In the genomic region with DNA sequence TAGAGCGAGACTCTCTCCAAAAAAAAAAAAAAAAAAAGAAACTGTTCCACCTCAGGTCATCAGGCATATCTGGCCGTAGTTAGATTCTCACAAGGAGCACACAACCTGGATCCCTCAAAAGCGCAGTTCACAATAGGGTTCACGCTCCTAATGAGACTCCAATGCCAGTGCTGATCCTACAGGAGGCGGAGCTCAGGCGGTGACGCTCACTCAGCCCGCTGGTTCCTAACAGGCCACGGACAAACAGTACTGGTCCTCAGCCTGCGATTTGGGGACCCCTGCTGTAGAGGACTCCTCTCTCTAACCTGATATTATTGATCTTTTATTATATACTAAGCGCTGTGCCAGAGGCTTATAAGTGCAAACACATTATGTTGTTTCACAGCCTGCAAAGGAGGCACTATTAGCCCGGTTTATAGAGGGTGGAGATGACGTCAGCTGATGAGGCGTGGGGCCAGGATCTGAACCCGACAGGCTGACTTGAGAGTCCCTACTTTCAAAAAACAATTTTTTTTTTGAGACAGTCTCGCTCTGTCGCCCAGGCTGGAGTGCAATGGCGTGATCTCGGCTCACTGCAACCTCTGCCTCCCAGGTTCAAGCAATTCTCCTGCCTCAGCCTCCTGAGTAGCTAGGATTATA, we compare ENCODE assay signal across 20 cellular contexts. TPM values are rescaled to one million over a fixed set of nuclear protein-coding genes. Genes with fewer than 3 reads are reported as not detected.
DNase-seq lines count a peak whose midpoint lies in the region; ATAC-seq, FAIRE-seq and TF ChIP-seq lines count a peak whose summit lies in the region.
"Had no signal": no experiment of that assay in that cellular context is flagged by ENCODE, and none has a peak within 500 bp of the region (broad histone marks: within the 10 kb centered on the region; RNA-seq: fewer than 3 reads in every experiment).

No MANE protein-coding gene starts in this region.

- H3K9me2 ChIP-seq in OCI-LY7 (ENCODE audit: insufficient read depth, low read length) = no peaks in the 10 kb centered on the region

- H3K4me3 ChIP-seq in right atrium auricular region (no peak overlapping the region), heart right ventricle (no peak overlapping the region), endothelial cell of umbilical vein (replicated peaks in 1 of 3; ENCODE audit: insufficient read depth in 1 of 3, low read depth in 1 of 3, low read length in 3 of 3) (no peak overlapping the region), transverse colon (no peak overlapping the region), OCI-LY7 (ENCODE audit: low read depth, low read length, poor library complexity, severe bottlenecking) (no peak overlapping the region)
- H3K4me3 ChIP-seq: cardiac muscle cell, dorsolateral prefrontal cortex, gastroesophageal sphincter, neural progenitor cell had no signal

- TF ChIP-seq POLR2A in endothelial cell of umbilical vein (IDR thresholded peaks at IDR 0.05; ENCODE audit: low read depth, low read length) (no peak), transverse colon (IDR thresholded peaks at IDR 0.05) (no peak)

- H3K36me3 ChIP-seq in right atrium auricular region (no peaks in the 10 kb centered on the region), heart right ventricle (no peaks in the 10 kb centered on the region), endothelial cell of umbilical vein (ENCODE audit: control insufficient read depth in 2 of 2, extremely low read depth in 1 of 2, insufficient read depth in 2 of 2, low read length in 2 of 2) (no peaks in the 10 kb centered on the region), transverse colon (no peaks in the 10 kb centered on the region), OCI-LY7 (ENCODE audit: insufficient read depth, low read length) (no peaks in the 10 kb centered on the region)
- H3K36me3 ChIP-seq: cardiac muscle cell, gastroesophageal sphincter, neural progenitor cell had no signal

- H3K9me3 ChIP-seq in right atrium auricular region (no peaks in the 10 kb centered on the region), heart right ventricle (no peaks in the 10 kb centered on the region), endothelial cell of umbilical vein (replicated peaks; ENCODE audit: control insufficient read depth, insufficient read depth, low read length) (no peaks in the 10 kb centered on the region), transverse colon (no peaks in the 10 kb centered on the region), OCI-LY7 (ENCODE audit: low read length) (no peaks in the 10 kb centered on the region)
- H3K9me3 ChIP-seq: gastroesophageal sphincter had no signal

- no peak for TF ChIP-seq EP300 in transverse colon (IDR thresholded peaks at IDR 0.05; ENCODE audit: low read depth)

- H3K9me1 ChIP-seq in endothelial cell of umbilical vein (replicated peaks; ENCODE audit: control insufficient read depth, extremely low read depth, insufficient read depth, low read length) = no peaks in the 10 kb centered on the region

- ATAC-seq in heart right ventricle = no peak
- ATAC-seq: gastroesophageal sphincter; stimulated activated naive B cell treated with anti-CD40 and anti-IgM and Interleukin-4, amounts not matched to agents 10 μg/mL and 1 μg/mL and 100 μg/mL, for 72 hours had no signal

- POLR2A ChIA-PET in endothelial cell of umbilical vein (lab: Charles Lee) = interaction anchor here (0.8 kb wide), 1 partner anchor 15 kb away, joined by 3 read pairs; a partner anchor contains a TSS
- POLR2A ChIA-PET in OCI-LY7 (lab: Charles Lee) = no interaction called here

- H3K4me1 ChIP-seq in right atrium auricular region = peaks cover 0 to 16% of the 10 kb centered on the region in 2 donors
- H3K4me1 ChIP-seq in heart right ventricle = peaks cover 0 to 27% (median 6%) of the 10 kb centered on the region in 9 donors
- H3K4me1 ChIP-seq in endothelial cell of umbilical vein (ENCODE audit: control insufficient read depth, extremely low read depth, insufficient read depth, low read length) = peaks cover 6% of the 10 kb centered on the region
- peaks cover 0 to 28% (median 8%) of the 10 kb centered on the region in 4 donors for H3K4me1 ChIP-seq in transverse colon
- peaks cover 17% of the 10 kb centered on the region for H3K4me1 ChIP-seq in OCI-LY7 (ENCODE audit: insufficient read depth, low read length, poor library complexity, severe bottlenecking)
- H3K4me1 ChIP-seq: neural progenitor cell had no signal

- H3K9ac ChIP-seq in endothelial cell of umbilical vein (replicated peaks; ENCODE audit: extremely low read depth, insufficient read depth, low read length) = no peak overlapping the region
- H3K9ac ChIP-seq: neural progenitor cell had no signal

- no peak for TF ChIP-seq CTCF in right atrium auricular region (IDR thresholded peaks at IDR 0.05)
- TF ChIP-seq CTCF in heart right ventricle (IDR thresholded peaks at IDR 0.05) = no peak
- no peak for TF ChIP-seq CTCF in endothelial cell of umbilical vein (IDR thresholded peaks at IDR 0.05; ENCODE audit: extremely low read depth in 1 of 2, insufficient read depth in 1 of 2, low read depth in 1 of 2, low read length in 2 of 2)
- TF ChIP-seq CTCF in transverse colon (IDR thresholded peaks at IDR 0.05) = no peak
- no peak for TF ChIP-seq CTCF in OCI-LY7 (conservative IDR thresholded peaks at IDR 0.05; ENCODE audit: low read length)

- H4K20me1 ChIP-seq in endothelial cell of umbilical vein (replicated peaks; ENCODE audit: control insufficient read depth, extremely low read depth, insufficient read depth, low read length) = no peaks in the 10 kb centered on the region
- H4K20me1 ChIP-seq in OCI-LY7 (ENCODE audit: insufficient read depth, low read length) = no peaks in the 10 kb centered on the region

- H3K79me2 ChIP-seq in endothelial cell of umbilical vein (ENCODE audit: control insufficient read depth, insufficient read depth, low read length) (no peaks in the 10 kb centered on the region), OCI-LY7 (ENCODE audit: insufficient read depth, low read depth, low read length) (no peaks in the 10 kb centered on the region)

- peak; percentile 78 for DNase-seq in right atrium auricular region (ENCODE audit: low spot score)
- no peak for DNase-seq in heart right ventricle
- peak; percentile 51 for DNase-seq in NCI-H1092 (lab: John Stamatoyannopoulos, UW)
- no peak for DNase-seq in endothelial cell of umbilical vein (ENCODE audit: low read depth, low spot score)
- DNase-seq in transverse colon = peak; percentile 62
- DNase-seq in GF-D8 (lab: John Stamatoyannopoulos, UW) = no peak
- DNase-seq in OCI-LY7 (ENCODE audit: low spot score) = no peak
- no peak for DNase-seq in GOT3 (lab: John Stamatoyannopoulos, UW)
- DNase-seq: activated CD4-positive, alpha-beta T cell treated with anti-CD3 and anti-CD28 coated beads, Interleukin-2, amount 50 U/mL, for 48 hours; activated gamma-delta T cell treated with Interleukin-2 at 50 U/mL for 16 hours; CD8-positive, alpha-beta memory T cell; midbrain; NCI-H1694; NCI-H524; stimulated activated naive B cell treated with anti-CD40 and anti-IgM and Interleukin-4, amounts not matched to agents 10 μg/mL and 1 μg/mL and 100 μg/mL, for 72 hours; T-helper 2 cell had no signal

- H3K27ac ChIP-seq in right atrium auricular region (no peak overlapping the region), heart right ventricle (no peak overlapping the region), endothelial cell of umbilical vein (ENCODE audit: insufficient read depth, low read depth, low read length) (no peak overlapping the region), transverse colon (no peak overlapping the region), OCI-LY7 (ENCODE audit: low read depth, low read length, poor library complexity, severe bottlenecking) (no peak overlapping the region)
- H3K27ac ChIP-seq: cardiac muscle cell, gastroesophageal sphincter, neural progenitor cell had no signal

- intact Hi-C loops in heart right ventricle (cut with DNase I) = no loop called here
- intact Hi-C loops in endothelial cell of umbilical vein (cut with micrococcal nuclease) = no loop called here
- intact Hi-C loops in transverse colon (cut with DNase I; ENCODE audit: low total_unique reads) = no loop called here
- intact Hi-C loops in OCI-LY7 (cut with micrococcal nuclease; ENCODE audit: unreplicated experiment) = no loop called here

- peak overlapping the region; percentile 23 for H2AFZ ChIP-seq in endothelial cell of umbilical vein (ENCODE audit: low read depth, low read length)
- H2AFZ ChIP-seq in OCI-LY7 (ENCODE audit: low read length) = no peak overlapping the region
- H2AFZ ChIP-seq: neural progenitor cell had no signal

- no peak for FAIRE-seq in endothelial cell of umbilical vein (lab: Jason Lieb, UNC)

- WGBS in heart right ventricle, 2 donors = 70 to 72% methylated on average over 19 of the region's 19 CpGs
- WGBS in transverse colon (ENCODE audit: low coverage in 1 of 2), 2 donors = 35 to 50% methylated on average over 6 to 19 of the region's 19 CpGs

- H3K27me3 ChIP-seq in right atrium auricular region (no peaks in the 10 kb centered on the region), heart right ventricle (no peaks in the 10 kb centered on the region), endothelial cell of umbilical vein (ENCODE audit: control insufficient read depth in 2 of 2, insufficient read depth in 2 of 2, low read length in 2 of 2) (no peaks in the 10 kb centered on the region), transverse colon (no peaks in the 10 kb centered on the region)
- H3K27me3 ChIP-seq: cardiac muscle cell, dorsolateral prefrontal cortex, gastroesophageal sphincter had no signal

- in situ Hi-C loops in transverse colon (cut with MboI; ENCODE audit: low pct_ligation_motif_present in 1 of 4, low pct_unique_long_range_greater_than_20kb in 1 of 4, low sequenced_read_pairs in 3 of 4) = no loop called here

- CTCF ChIA-PET in endothelial cell of umbilical vein (lab: Charles Lee) = interaction anchor here (1.6 kb wide), 1 partner anchor 83 kb away, joined by 7 read pairs; no protein-coding TSS in a partner anchor
- CTCF ChIA-PET in OCI-LY7 (lab: Charles Lee; ENCODE audit: unreplicated experiment) = no interaction called here

- no TSS peak for BruUV-seq in endothelial cell of umbilical vein (replicated peaks; lab: Mats Ljungman, UMichigan)
- no TSS peak for BruUV-seq in OCI-LY7 (replicated peaks; lab: Mats Ljungman, UMichigan)

- H3K4me2 ChIP-seq in endothelial cell of umbilical vein (ENCODE audit: insufficient read depth, low read length) (no peak overlapping the region), OCI-LY7 (ENCODE audit: low read length) (no peak overlapping the region)
- H3K4me2 ChIP-seq: neural progenitor cell had no signal

- dilution Hi-C loops in endothelial cell of umbilical vein (cut with MboI; ENCODE audit: extremely low pct_ligation_motif_present, low sequenced_read_pairs) = no loop called here

RNA-seq across cellular contexts. Expression of a gene that starts 4.9 kb away (rescaled TPM):
- total RNA-seq in right atrium auricular region (10 to 100 TPM; 24.8 to 43.5 TPM), heart right ventricle (10 to 100 TPM in 4 of 10 donors, 1 to 10 TPM in 6; 2.9 to 21.2 (median 5.3) TPM), endothelial cell of umbilical vein (59.5 and 61.2 TPM in 2 replicates), transverse colon (10 to 100 TPM in 3 of 4 donors, 1 to 10 TPM in 1; 3.8 to 30.3 (median 22.0) TPM), OCI-LY7 (2022) (3.4 and 5.3 TPM in 2 replicates)
- polyA plus RNA-seq in heart right ventricle (10 to 100 TPM in 1 of 2 donors, 1 to 10 TPM in 1; 6.5 to 21.4 TPM), endothelial cell of umbilical vein (29.0 and 30.5 TPM in 2 replicates)
- 30.6 and 35.8 TPM in 2 replicates for polyA plus RNA-seq in endothelial cell of umbilical vein (2011; cell fraction: cytosol; rRNA removed)
- 23.2 and 24.2 TPM in 2 replicates for polyA plus RNA-seq in endothelial cell of umbilical vein (2011; cell fraction: nucleus; rRNA removed)
- polyA plus RNA-seq in endothelial cell of umbilical vein (2012) = 43.3 and 46.8 TPM in 2 replicates
- 16.2 and 18.6 TPM in 2 replicates for polyA minus RNA-seq in endothelial cell of umbilical vein
- 6.8 TPM for polyA minus RNA-seq in endothelial cell of umbilical vein (2011; cell fraction: cytosol; rRNA and poly(A)+ RNA removed)
- polyA minus RNA-seq in endothelial cell of umbilical vein (2011; cell fraction: nucleus; rRNA and poly(A)+ RNA removed) = 10.8 and 23.0 TPM in 2 replicates
- 3.8 and 5.7 TPM in 2 replicates for total RNA-seq in OCI-LY7 (2014; rRNA removed; shearing (Covaris generic))

RNA-seq across cellular contexts. Expression of a gene that starts 15.3 kb away (rescaled TPM):
- total RNA-seq in right atrium auricular region (10 to 100 TPM in 1 of 2 donors, 1 to 10 TPM in 1; 9.0 to 15.6 TPM), heart right ventricle (10 to 100 TPM in 8 of 10 donors, 1 to 10 TPM in 2; 8.8 to 17.1 (median 13.5) TPM), endothelial cell of umbilical vein (10.3 and 11.1 TPM in 2 replicates), transverse colon (100 to 1,000 TPM in 2 of 4 donors, 10 to 100 TPM in 2; 30.7 to 327 (median 72.3) TPM), OCI-LY7 (2022) (83.9 and 106 TPM in 2 replicates)
- polyA plus RNA-seq in heart right ventricle (10 to 100 TPM in 1 of 2 donors, 1 to 10 TPM in 1; 6.0 to 35.1 TPM), endothelial cell of umbilical vein (6.6 and 9.9 TPM in 2 replicates)
- polyA plus RNA-seq in endothelial cell of umbilical vein (2011; cell fraction: cytosol; rRNA removed) = 1.8 and 3.7 TPM in 2 replicates
- polyA plus RNA-seq in endothelial cell of umbilical vein (2011; cell fraction: nucleus; rRNA removed) = 62.1 and 69.2 TPM in 2 replicates
- polyA plus RNA-seq in endothelial cell of umbilical vein (2012) = 2.9 and 4.7 TPM in 2 replicates
- polyA minus RNA-seq in endothelial cell of umbilical vein = 16.0 and 17.4 TPM in 2 replicates
- 7.0 TPM for polyA minus RNA-seq in endothelial cell of umbilical vein (2011; cell fraction: cytosol; rRNA and poly(A)+ RNA removed)
- polyA minus RNA-seq in endothelial cell of umbilical vein (2011; cell fraction: nucleus; rRNA and poly(A)+ RNA removed) = 19.5 and 21.1 TPM in 2 replicates
- total RNA-seq in OCI-LY7 (2014; rRNA removed; shearing (Covaris generic)) = 23.3 and 33.9 TPM in 2 replicates

Comparison
In these comparisons a context has a peak if more than half of its experiments do, and no peak if none do; other contexts are left out.
1. DNase-seq: peak in right atrium auricular region (single experiment), NCI-H1092 (single experiment) and transverse colon (single experiment); none in heart right ventricle (0 of 2), endothelial cell of umbilical vein (single experiment), GF-D8 (single experiment), OCI-LY7 (single experiment) and GOT3 (single experiment).